25 cellular contexts compared by ENCODE assay signal in genomic region chr2:119629323-119629825, GRCh38.
"Had no signal": no experiment of that assay in that cellular context is flagged by ENCODE, and none has a peak within 500 bp of the region (broad histone marks: within the 10 kb centered on the region; RNA-seq: fewer than 3 reads in every experiment).

No MANE protein-coding gene starts in this region.

- H3K4me3 Mint-ChIP-seq: activated B cell treated with CpG ODN at 0.5 μM for 24 hours; activated CD8-positive, alpha-beta T cell treated with anti-CD3 and anti-CD28 coated beads for 36 hours; activated naive CD4-positive, alpha-beta T cell treated with anti-CD3 and anti-CD28 coated beads, Interleukin-2, amount 50 U/mL, for 24 hours; activated naive CD8-positive, alpha-beta T cell treated with anti-CD3 and anti-CD28 coated beads, Interleukin-2, amount 50 U/mL, for 24 hours; nephron; stimulated activated naive CD8-positive, alpha-beta T cell treated with anti-CD3 and anti-CD28 coated beads, Interleukin-15, Interleukin-2, amounts not matched to agents 100 ng/mL and 50 ng/mL, for 24 hours; T-helper 1 cell treated with Interleukin-12 subunit alpha and Interleukin-12 subunit beta and Interleukin-4 antibody, amounts not matched to agents 30 μg/mL and 1 μg/mL, for 36 hours; type B pancreatic cell had no signal

- H2AFZ ChIP-seq: parathyroid adenoma had no signal

- H3K36me3 Mint-ChIP-seq: activated naive CD4-positive, alpha-beta T cell treated with anti-CD3 and anti-CD28 coated beads, Interleukin-2, amount 50 U/mL, for 24 hours; type B pancreatic cell had no signal

- H3K9ac ChIP-seq: parathyroid adenoma had no signal

- H3K27me3 ChIP-seq: breast epithelium, esophagus muscularis mucosa, foreskin keratinocyte, heart left ventricle had no signal

- H3K79me2 ChIP-seq: parathyroid adenoma had no signal

- H3K36me3 ChIP-seq: breast epithelium, esophagus muscularis mucosa, heart left ventricle, thoracic aorta had no signal

- H3K4me3 ChIP-seq: breast epithelium, esophagus muscularis mucosa, heart left ventricle, thoracic aorta had no signal

- H3K9me3 ChIP-seq: breast epithelium, esophagus muscularis mucosa, thoracic aorta had no signal

- H3K27me3 Mint-ChIP-seq: type B pancreatic cell had no signal

- H3K9me3 Mint-ChIP-seq: activated B cell treated with CpG ODN at 0.5 μM for 24 hours; activated naive CD4-positive, alpha-beta T cell treated with anti-CD3 and anti-CD28 coated beads, Interleukin-2, amount 50 U/mL, for 24 hours; activated naive CD8-positive, alpha-beta T cell treated with anti-CD3 and anti-CD28 coated beads, Interleukin-2, amount 50 U/mL, for 24 hours; activated T-helper 2 cell treated with anti-CD3 and anti-CD28 coated beads, Interferon-gamma antibody, Interleukin-2, Interleukin-4, amounts not matched to agents 10 μg/mL and 5 μg/mL and 100 μg/mL, durations not matched to agents 14 hours and 24 hours and 36 hours; stimulated activated naive CD8-positive, alpha-beta T cell treated with anti-CD3 and anti-CD28 coated beads, Interleukin-15, Interleukin-2, amounts not matched to agents 100 ng/mL and 50 ng/mL, for 24 hours; T-helper 1 cell treated with Interleukin-12 subunit alpha and Interleukin-12 subunit beta and Interleukin-4 antibody, amounts not matched to agents 30 μg/mL and 1 μg/mL, for 36 hours; type B pancreatic cell had no signal

- H3K4me1 ChIP-seq: breast epithelium, esophagus muscularis mucosa, foreskin keratinocyte, heart left ventricle, parathyroid adenoma had no signal

- ATAC-seq: activated CD8-positive, alpha-beta T cell treated with anti-CD3 and anti-CD28 coated beads for 36 hours; activated naive CD8-positive, alpha-beta T cell treated with anti-CD3 and anti-CD28 coated beads, Interleukin-2, amount 50 U/mL, for 24 hours; foreskin keratinocyte; heart left ventricle; left ventricle myocardium superior; right cardiac atrium had no signal

- H3K4me1 Mint-ChIP-seq: activated B cell treated with CpG ODN at 0.5 μM for 24 hours; activated naive CD4-positive, alpha-beta T cell treated with anti-CD3 and anti-CD28 coated beads, Interleukin-2, amount 50 U/mL, for 24 hours; activated naive CD8-positive, alpha-beta T cell treated with anti-CD3 and anti-CD28 coated beads, Interleukin-2, amount 50 U/mL, for 24 hours; nephron had no signal

- H3K27ac Mint-ChIP-seq: activated B cell treated with CpG ODN at 0.5 μM for 24 hours; activated CD8-positive, alpha-beta T cell treated with anti-CD3 and anti-CD28 coated beads for 36 hours; activated naive CD4-positive, alpha-beta T cell treated with anti-CD3 and anti-CD28 coated beads, Interleukin-2, amount 50 U/mL, for 24 hours; activated naive CD8-positive, alpha-beta T cell treated with anti-CD3 and anti-CD28 coated beads, Interleukin-2, amount 50 U/mL, for 24 hours; activated T-helper 2 cell treated with anti-CD3 and anti-CD28 coated beads, Interferon-gamma antibody, Interleukin-2, Interleukin-4, amounts not matched to agents 10 μg/mL and 5 μg/mL and 100 μg/mL, durations not matched to agents 14 hours and 24 hours and 36 hours; nephron; stimulated activated naive CD8-positive, alpha-beta T cell treated with anti-CD3 and anti-CD28 coated beads, Interleukin-15, Interleukin-2, amounts not matched to agents 100 ng/mL and 50 ng/mL, for 24 hours; T-helper 1 cell treated with Interleukin-12 subunit alpha and Interleukin-12 subunit beta and Interleukin-4 antibody, amounts not matched to agents 30 μg/mL and 1 μg/mL, for 36 hours; type B pancreatic cell had no signal

- H3K27ac ChIP-seq: breast epithelium, esophagus muscularis mucosa, foreskin keratinocyte, heart left ventricle, parathyroid adenoma, thoracic aorta had no signal

- DNase-seq: activated B cell treated with CpG ODN at 0.5 μM for 24 hours; activated CD4-positive, alpha-beta T cell treated with anti-CD3 and anti-CD28 coated beads, Interleukin-2, amount 50 U/mL, for 1 hour; activated CD8-positive, alpha-beta T cell treated with anti-CD3 and anti-CD28 coated beads for 36 hours; activated naive CD8-positive, alpha-beta T cell treated with anti-CD3 and anti-CD28 coated beads, Interleukin-2, amount 50 U/mL, for 24 hours; activated T-cell treated with anti-CD3 and anti-CD28 coated beads, Interleukin-2, amount 50 U/mL, for 48 hours; amygdala; central memory CD4-positive, alpha-beta T cell; foreskin keratinocyte; heart left ventricle; left ventricle myocardium superior; nucleus accumbens; right cardiac atrium; stimulated activated CD4-positive, alpha-beta T cell treated with anti-CD3 and anti-CD28 coated beads, Interleukin-2, amount 100 ng/mL, for 48 hours; SW 1271; T1000 had no signal
